ENCODE assay signal across 8 cellular contexts in the genomic region with DNA sequence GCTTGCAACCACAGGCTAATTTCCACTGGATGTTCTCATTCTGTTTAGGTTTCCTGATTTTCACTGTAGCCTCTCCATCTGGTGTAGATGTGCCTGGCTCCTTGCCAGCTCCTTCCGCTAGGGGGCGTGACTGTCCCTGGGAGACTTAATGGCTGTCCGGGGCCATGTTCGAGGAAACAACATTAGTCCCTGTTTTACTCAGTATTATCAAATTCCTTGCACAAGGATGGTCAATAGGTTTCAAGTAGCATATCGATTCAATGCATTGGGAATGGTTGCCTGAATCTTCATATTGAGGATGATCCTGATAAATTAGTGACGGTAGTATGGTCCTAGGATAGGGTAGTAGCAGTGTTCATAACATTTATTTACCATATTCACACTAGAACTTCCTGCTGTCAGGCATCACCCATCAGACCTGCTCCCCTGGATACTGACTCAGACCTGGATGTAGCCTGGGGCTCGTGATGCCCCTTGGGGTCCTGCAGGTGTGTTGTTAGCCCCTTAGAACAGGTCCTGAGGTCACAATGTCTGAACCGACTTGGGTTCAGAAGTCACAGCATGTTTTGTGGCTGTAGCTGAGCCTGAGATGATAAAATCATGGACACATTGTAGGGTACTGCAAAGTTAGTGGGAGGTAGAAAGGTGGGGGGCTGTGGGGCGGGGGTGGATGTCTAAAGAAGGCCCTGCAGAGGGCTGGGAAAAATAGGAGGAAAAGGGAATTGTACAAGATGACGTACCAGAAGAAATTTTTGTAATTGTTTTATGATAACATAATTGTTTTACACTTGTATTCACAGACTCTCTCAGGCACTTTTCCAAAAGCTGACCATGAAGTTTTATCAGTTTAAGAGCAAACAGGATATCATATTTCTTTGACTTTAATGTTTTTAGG. TPM values are rescaled to one million over a fixed set of nuclear protein-coding genes. Genes with fewer than 3 reads are reported as not detected.
DNase-seq lines count a peak whose midpoint lies in the region; ATAC-seq and TF ChIP-seq lines count a peak whose summit lies in the region.

No MANE protein-coding gene starts in this region.

- H3K36me3 ChIP-seq in CD4-positive, alpha-beta memory T cell (ENCODE audit: insufficient read depth, low read length), result no peaks in the 10 kb centered on the region

- no peak overlapping the region for H3K4me3 Mint-ChIP-seq in CD4-positive, alpha-beta memory T cell
- H3K4me3 Mint-ChIP-seq in effector memory CD8-positive, alpha-beta T cell, result no peak overlapping the region
- no peak overlapping the region for H3K4me3 Mint-ChIP-seq in neural crest cell

- CTCF ChIA-PET in CD4-positive, alpha-beta memory T cell (lab: Charles Lee; ENCODE audit: partially characterized antibody), result interaction anchor here (0.7 to 2.6 kb wide), 2 partner anchors 9 to 46 kb away, joined by 4 to 6 read pairs; a partner anchor contains a TSS

- H3K9me3 Mint-ChIP-seq in CD4-positive, alpha-beta memory T cell, result no peaks in the 10 kb centered on the region
- no peaks in the 10 kb centered on the region for H3K9me3 Mint-ChIP-seq in effector memory CD8-positive, alpha-beta T cell
- no peaks in the 10 kb centered on the region for H3K9me3 Mint-ChIP-seq in neural crest cell

- peak in 3 of 5 donors; percentile 10 to 24 (median 20) for DNase-seq in CD4-positive, alpha-beta memory T cell
- DNase-seq in effector memory CD8-positive, alpha-beta T cell, result peak; percentile 10 to 25 (median 11)
- peak; percentile 60 for DNase-seq in neural crest cell (ENCODE audit: low read depth, low spot score)
- DNase-seq in HPDE6-E6E7 (ENCODE audit: extremely low spot score), result no peak
- no peak for DNase-seq in coronary artery (ENCODE audit: low spot score)
- no peak for DNase-seq in amniotic stem cell (lab: John Stamatoyannopoulos, UW)

- intact Hi-C loops in CD4-positive, alpha-beta memory T cell (cut with micrococcal nuclease), result loop anchor here (1.0 to 10.0 kb wide), 4 partner anchors 41 to 1675 kb away; a partner anchor contains a TSS

- H3K9me3 ChIP-seq in CD4-positive, alpha-beta memory T cell (ENCODE audit: control insufficient read depth in 1 of 2, low read length in 2 of 2), result no peaks in the 10 kb centered on the region

- no peak for ATAC-seq in effector memory CD8-positive, alpha-beta T cell (replicated peaks)

- no peaks in the 10 kb centered on the region for H3K27me3 Mint-ChIP-seq in CD4-positive, alpha-beta memory T cell
- peaks cover 0 to 7% of the 10 kb centered on the region in 2 donors for H3K27me3 Mint-ChIP-seq in effector memory CD8-positive, alpha-beta T cell
- H3K27me3 Mint-ChIP-seq in neural crest cell (ENCODE audit: low read depth), result no peaks in the 10 kb centered on the region

- peaks cover 0 to 5% (median 2%) of the 10 kb centered on the region in 4 donors for H3K4me1 Mint-ChIP-seq in CD4-positive, alpha-beta memory T cell
- peaks cover 3 to 4% of the 10 kb centered on the region in 2 donors for H3K4me1 Mint-ChIP-seq in effector memory CD8-positive, alpha-beta T cell (ENCODE audit: low read depth in 2 of 2)
- peaks cover 10% of the 10 kb centered on the region for H3K4me1 Mint-ChIP-seq in neural crest cell

- H3K36me3 Mint-ChIP-seq in CD4-positive, alpha-beta memory T cell, result no peaks in the 10 kb centered on the region
- no peaks in the 10 kb centered on the region for H3K36me3 Mint-ChIP-seq in effector memory CD8-positive, alpha-beta T cell (ENCODE audit: insufficient read depth)
- no peaks in the 10 kb centered on the region for H3K36me3 Mint-ChIP-seq in neural crest cell (ENCODE audit: low read depth)

- no peak for TF ChIP-seq EP300 in Ishikawa (IDR thresholded peaks at IDR 0.05; ENCODE audit: borderline replicate concordance)

- H3K4me1 ChIP-seq in CD4-positive, alpha-beta memory T cell (ENCODE audit: insufficient read depth, low read length), result no peaks in the 10 kb centered on the region

- peak overlapping the region in 2 of 7 donors; percentile 43 to 67 for H3K27ac Mint-ChIP-seq in CD4-positive, alpha-beta memory T cell
- no peak overlapping the region for H3K27ac Mint-ChIP-seq in effector memory CD8-positive, alpha-beta T cell
- no peak overlapping the region for H3K27ac Mint-ChIP-seq in neural crest cell (ENCODE audit: unreplicated experiment)

- TF ChIP-seq CTCF in VCaP (conservative IDR thresholded peaks at IDR 0.05) (peak; percentile 49), neural crest cell (conservative IDR thresholded peaks at IDR 0.05) (peak; percentile 62), coronary artery (IDR thresholded peaks at IDR 0.05) (no peak)

- POLR2A ChIA-PET in CD4-positive, alpha-beta memory T cell (lab: Charles Lee; ENCODE audit: partially characterized antibody), result interaction anchor here (2.0 kb wide), 1 partner anchor 9 kb away, joined by 9 read pairs; a partner anchor contains a TSS

- 0 out of 2 replicates have a peak, but pooled peaks have one; percentile 15 for TF ChIP-seq RAD21 in Ishikawa (IDR thresholded peaks at IDR 0.05; ENCODE audit: low read depth)

- H3K4me3 ChIP-seq in CD4-positive, alpha-beta memory T cell (ENCODE audit: low read length in 2 of 2), result no peak overlapping the region
- H3K4me3 ChIP-seq in coronary artery, result no peak overlapping the region

- H3K27me3 ChIP-seq in CD4-positive, alpha-beta memory T cell (ENCODE audit: insufficient read depth, low read length), result no peaks in the 10 kb centered on the region

- no peak overlapping the region for H3K27ac ChIP-seq in CD4-positive, alpha-beta memory T cell (ENCODE audit: low read depth, low read length)
- H3K27ac ChIP-seq in VCaP (peak overlapping the region; percentile 61), coronary artery (peak overlapping the region in 1 of 2 donors; percentile 34)

TF ChIP-seq in Ishikawa, 13 proteins besides CTCF, POLR2A, EP300 and RAD21:
- no peak for TF ChIP-seq TEAD4 (IDR thresholded peaks at IDR 0.05)
- TF ChIP-seq NFIC (IDR thresholded peaks at IDR 0.05), result peak; percentile 79
- TF ChIP-seq YY1 (IDR thresholded peaks at IDR 0.05; ENCODE audit: low read depth), result peak; percentile 68

RNA-seq across cellular contexts. Expression of a gene that starts 8.9 kb away (rescaled TPM):
- total RNA-seq in CD4-positive, alpha-beta memory T cell, result 10 to 100 TPM; 10.5 to 11.4 TPM
- polyA plus RNA-seq in CD4-positive, alpha-beta memory T cell, result 10 to 100 TPM in 1 of 2 donors, 1 to 10 TPM in 1; 4.3 to 11.4 TPM
- total RNA-seq in neural crest cell, result 16.5 and 17.2 TPM in 2 replicates

Comparison
In these comparisons a context has a peak if more than half of its experiments do, and no peak if none do; other contexts are left out.
1. DNase-seq: peak in CD4-positive, alpha-beta memory T cell (3 of 5), effector memory CD8-positive, alpha-beta T cell (3 of 3) and neural crest cell (single experiment); none in HPDE6-E6E7 (single experiment), coronary artery (single experiment) and amniotic stem cell (single experiment).